9 cellular contexts compared by ENCODE assay signal in the genomic region with DNA sequence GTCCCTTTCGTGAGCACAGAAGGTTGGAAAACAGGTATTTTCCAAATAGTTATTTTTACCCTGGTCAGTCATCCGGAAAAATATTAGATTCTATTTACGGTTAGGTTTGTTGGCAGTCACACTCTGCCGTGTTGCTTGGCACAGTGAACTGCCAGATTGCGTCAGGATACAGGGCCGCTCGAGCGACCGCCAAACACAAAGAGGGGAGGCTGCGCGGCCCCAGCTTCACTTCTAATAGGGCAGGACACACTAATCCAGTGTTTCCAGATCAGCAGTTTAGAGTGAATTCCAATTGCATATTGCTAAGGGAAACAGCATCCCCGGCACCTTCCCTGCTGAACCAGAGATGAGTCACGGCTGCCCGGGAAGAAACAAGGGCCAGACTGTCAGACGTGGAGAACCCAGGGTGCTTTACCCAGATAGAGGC. TPM values are rescaled to one million over a fixed set of nuclear protein-coding genes. Genes with fewer than 3 reads are reported as not detected.
DNase-seq lines count a peak whose midpoint lies in the region; ATAC-seq and TF ChIP-seq lines count a peak whose summit lies in the region.
"Had no signal": no experiment of that assay in that cellular context is flagged by ENCODE, and none has a peak within 500 bp of the region (broad histone marks: within the 10 kb centered on the region; RNA-seq: fewer than 3 reads in every experiment).

No MANE protein-coding gene starts in this region.

- DNase-seq in AG09309 (ENCODE audit: low read depth): peak; percentile 89
- DNase-seq in NCI-H1694 (lab: John Stamatoyannopoulos, UW): peak; percentile 96
- peak; percentile 40 to 77 for DNase-seq in cardiac fibroblast (ENCODE audit: low read depth in 2 of 2)
- peak; percentile 78 to 98 for DNase-seq in lung microvascular endothelial cell (ENCODE audit: low read depth in 2 of 2)
- DNase-seq in T-helper 9 cell: no peak

- H3K4me3 ChIP-seq in AG09309 (ENCODE audit: control insufficient read depth, low read depth, low read length) (no peak overlapping the region), cardiac fibroblast (replicated peaks in 1 of 2; ENCODE audit: low read depth in 2 of 2, low read length in 2 of 2) (no peak overlapping the region)

- ATAC-seq in GM21528 (IDR thresholded peaks at IDR 0.05; ENCODE audit: low FRiP score, unreplicated experiment) (no peak), GM18870 (IDR thresholded peaks at IDR 0.05; ENCODE audit: unreplicated experiment) (no peak), HG02588 (IDR thresholded peaks at IDR 0.05; ENCODE audit: unreplicated experiment) (no peak)
- ATAC-seq: natural killer cell treated with Interleukin-12 subunit alpha and Interleukin-12 subunit beta and Interleukin-15 and Interleukin-18, amount 100 ng/mL, for 72 hours had no signal

- TF ChIP-seq CTCF in AG09309 (IDR thresholded peaks at IDR 0.05; ENCODE audit: control insufficient read depth, insufficient read depth, low read depth, low read length, missing control alignments) (no peak), cardiac fibroblast (IDR thresholded peaks at IDR 0.05; ENCODE audit: low read depth, low read length) (no peak)

RNA-seq across cellular contexts. Expression of a gene that starts 22.9 kb away (rescaled TPM):
- total RNA-seq in lung microvascular endothelial cell: not detected in 2 replicates
- total RNA-seq: natural killer cell treated with Interleukin-12 subunit alpha and Interleukin-12 subunit beta and Interleukin-15 and Interleukin-18, amount 100 ng/mL, for 72 hours had no signal
